ENCODE assay signal across 1 cellular context in genomic region chr12:46770501-46771183, GRCh38.
TF ChIP-seq lines count a peak whose summit lies in the region.

No MANE protein-coding gene starts in this region.

TF ChIP-seq in HepG2, 621 proteins besides CTCF, POLR2A, EP300 and RAD21 (continued from another document and continues in another):
- no peak for TF ChIP-seq ZNF704 (CRISPR knock-in tag; IDR thresholded peaks at IDR 0.05; ENCODE audit: borderline replicate concordance)
- no peak for TF ChIP-seq UBTF (CRISPR knock-in tag; IDR thresholded peaks at IDR 0.05)
- TF ChIP-seq FOXK1 (CRISPR knock-in tag; IDR thresholded peaks at IDR 0.05; ENCODE audit: borderline replicate concordance, low read depth), result no peak
- TF ChIP-seq ZC3H4 (CRISPR knock-in tag; IDR thresholded peaks at IDR 0.05; ENCODE audit: borderline replicate concordance), result no peak
- no peak for TF ChIP-seq SOX6 (IDR thresholded peaks at IDR 0.05)
- TF ChIP-seq SOX6 (CRISPR knock-in tag; IDR thresholded peaks at IDR 0.05), result peak; percentile 68; the same call in 1 of the 2 replicates
- 0 out of 2 replicates have a peak, but pooled peaks have one; percentile 43 for TF ChIP-seq MIXL1 (CRISPR knock-in tag; IDR thresholded peaks at IDR 0.05)
- TF ChIP-seq ATM (IDR thresholded peaks at IDR 0.05; ENCODE audit: borderline replicate concordance), result no peak
- TF ChIP-seq HNF1A (IDR thresholded peaks at IDR 0.05; ENCODE audit: low read depth), result no peak
- TF ChIP-seq HNF1A (CRISPR knock-in tag; IDR thresholded peaks at IDR 0.05; ENCODE audit: borderline replicate concordance), result peak; percentile 18; the same call in 1 of the 2 replicates
- TF ChIP-seq NFKB2 (CRISPR knock-in tag; IDR thresholded peaks at IDR 0.05; ENCODE audit: borderline replicate concordance), result no peak
- TF ChIP-seq SIX4 (CRISPR knock-in tag; IDR thresholded peaks at IDR 0.05), result peak; percentile 96
- no peak for TF ChIP-seq ZBTB49 (CRISPR knock-in tag; IDR thresholded peaks at IDR 0.05; ENCODE audit: borderline replicate concordance)
- 0 out of 2 replicates have a peak, but pooled peaks have one; percentile 16 for TF ChIP-seq ZGPAT (CRISPR knock-in tag; IDR thresholded peaks at IDR 0.05)
- peak; percentile 28 for TF ChIP-seq STAG1 (CRISPR knock-in tag; IDR thresholded peaks at IDR 0.05)
- TF ChIP-seq ZNF12 (CRISPR knock-in tag; IDR thresholded peaks at IDR 0.05), result peak; percentile 95
- TF ChIP-seq PAXIP1 (CRISPR knock-in tag; conservative IDR thresholded peaks at IDR 0.05), result peak; percentile 89
- peak; percentile 46; the same call in 1 of the 2 replicates for TF ChIP-seq LCORL (IDR thresholded peaks at IDR 0.05)
- TF ChIP-seq LCORL (CRISPR knock-in tag; IDR thresholded peaks at IDR 0.05), result peak; percentile 74
- TF ChIP-seq CHD2 (IDR thresholded peaks at IDR 0.05; ENCODE audit: low read depth, low read length), result no peak
- TF ChIP-seq HDAC1 (CRISPR knock-in tag; IDR thresholded peaks at IDR 0.05), result peak; percentile 56; the same call in 1 of the 2 replicates
- no peak for TF ChIP-seq ZNF580 (CRISPR knock-in tag; IDR thresholded peaks at IDR 0.05; ENCODE audit: borderline replicate concordance, low read depth)
- no peak for TF ChIP-seq SP140L (CRISPR knock-in tag; IDR thresholded peaks at IDR 0.05; ENCODE audit: borderline replicate concordance)
- TF ChIP-seq SAP130 (CRISPR knock-in tag; IDR thresholded peaks at IDR 0.05; ENCODE audit: low read depth), result peak; percentile 62
- TF ChIP-seq ZNF558 (CRISPR knock-in tag; IDR thresholded peaks at IDR 0.05; ENCODE audit: borderline replicate concordance), result no peak
- TF ChIP-seq CEBPG (CRISPR knock-in tag; IDR thresholded peaks at IDR 0.05), result peak; percentile 40; the same call in 1 of the 2 replicates
- no peak for TF ChIP-seq ZNF782 (CRISPR knock-in tag; IDR thresholded peaks at IDR 0.05; ENCODE audit: borderline replicate concordance)
- no peak for TF ChIP-seq SOX13 (IDR thresholded peaks at IDR 0.05)
- peak in 1 of 2 experiments; percentile 75; a peak in 2 of 4 replicates for TF ChIP-seq SOX13 (CRISPR knock-in tag; conservative IDR thresholded peaks at IDR 0.05 in 1 of 2, IDR thresholded peaks at IDR 0.05 in 1 of 2)
- no peak for TF ChIP-seq ZNF496 (CRISPR knock-in tag; IDR thresholded peaks at IDR 0.05; ENCODE audit: insufficient replicate concordance)
- no peak for TF ChIP-seq NKX3-1 (CRISPR knock-in tag; IDR thresholded peaks at IDR 0.05)
- TF ChIP-seq ARID3A (IDR thresholded peaks at IDR 0.05; ENCODE audit: low read depth, low read length), result no peak
